In the genomic region with DNA sequence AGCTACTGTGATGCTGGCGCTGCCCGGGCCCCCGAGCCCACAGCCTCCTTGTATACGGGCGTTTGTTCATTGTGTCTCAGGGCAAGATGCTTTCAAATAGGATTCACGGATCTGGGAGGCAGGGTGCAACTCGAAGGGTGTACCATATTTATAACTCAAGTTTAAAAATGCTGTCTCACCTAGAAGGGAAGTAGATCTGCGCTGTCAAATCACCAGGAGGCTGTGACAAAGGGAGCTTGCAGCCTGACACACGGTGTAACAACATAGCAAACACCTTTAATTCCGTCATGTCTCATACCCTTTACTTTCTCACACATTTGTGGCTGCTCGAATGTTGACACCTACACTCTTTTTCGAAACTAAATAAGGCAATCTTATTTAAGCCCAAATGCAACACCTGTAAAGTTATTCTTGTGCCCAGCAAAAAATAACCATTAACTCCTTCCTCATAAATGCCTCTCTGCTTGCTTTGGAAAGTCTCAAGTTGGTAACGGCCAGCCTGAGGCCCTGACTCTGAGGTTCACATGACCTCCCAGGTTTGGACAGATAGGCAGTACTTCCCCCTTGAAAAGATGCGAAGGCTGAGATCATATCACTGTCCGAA, we compare ENCODE assay signal across 8 cellular contexts. TPM values are rescaled to one million over a fixed set of nuclear protein-coding genes. Genes with fewer than 3 reads are reported as not detected.
DNase-seq lines count a peak whose midpoint lies in the region; ATAC-seq, FAIRE-seq and TF ChIP-seq lines count a peak whose summit lies in the region.

No MANE protein-coding gene starts in this region.

- peaks cover 9% of the 10 kb centered on the region for H3K27me3 Mint-ChIP-seq in activated CD8-positive, alpha-beta T cell treated with anti-CD3 and anti-CD28 coated beads for 36 hours
- peaks cover 11% of the 10 kb centered on the region for H3K27me3 Mint-ChIP-seq in activated CD8-positive, alpha-beta T cell treated with anti-CD3 and anti-CD28 coated beads, Interleukin-2, amount 10 ng/mL, durations not matched to agents 7 days and 5 days (ENCODE audit: low read depth)
- no peaks in the 10 kb centered on the region for H3K27me3 Mint-ChIP-seq in endothelial cell (ENCODE audit: unreplicated experiment)

- FAIRE-seq in K562 (lab: Jason Lieb, UNC): peak; percentile 71

- H3K9me3 ChIP-seq in K562 (replicated peaks; ENCODE audit: control insufficient read depth, insufficient read depth, low read depth, low read length) (no peaks in the 10 kb centered on the region), mesenchymal stem cell (ENCODE audit: control insufficient read depth, low read length) (no peaks in the 10 kb centered on the region), tibial nerve (no peaks in the 10 kb centered on the region), PC-3 (ENCODE audit: low read length) (no peaks in the 10 kb centered on the region)

- H3K27ac ChIP-seq in K562 (ENCODE audit: extremely low read depth, low read depth, low read length) (peak overlapping the region; percentile 60), mesenchymal stem cell (ENCODE audit: low read length, poor library complexity, severe bottlenecking) (no peak overlapping the region), tibial nerve (peak overlapping the region; percentile 96 to 100 (median 98)), PC-3 (ENCODE audit: low read length) (no peak overlapping the region)

- no peak overlapping the region for H3K23ac ChIP-seq in mesenchymal stem cell (ENCODE audit: low read length in 2 of 2)

- H3K4me1 ChIP-seq in K562 (replicated peaks in 1 of 2; ENCODE audit: control insufficient read depth in 2 of 2, insufficient read depth in 2 of 2, low read length in 2 of 2) (peaks cover 26 to 92% of the 10 kb centered on the region in 2 experiments), mesenchymal stem cell (ENCODE audit: control insufficient read depth, insufficient read depth, low read depth, low read length) (peaks cover 20% of the 10 kb centered on the region), tibial nerve (peaks cover 0 to 95% (median 40%) of the 10 kb centered on the region in 4 donors), PC-3 (ENCODE audit: insufficient read depth, low read length) (peaks cover 8% of the 10 kb centered on the region; the same call in 1 of the 2 replicates)

- H3K36me3 ChIP-seq in K562 (ENCODE audit: control insufficient read depth, insufficient read depth, low read length): peaks cover 90% of the 10 kb centered on the region
- H3K36me3 ChIP-seq in mesenchymal stem cell (ENCODE audit: control insufficient read depth in 1 of 2, insufficient read depth in 2 of 2, low read depth in 1 of 2, low read length in 2 of 2): peaks cover 0 to 7% of the 10 kb centered on the region in 2 experiments
- no peaks in the 10 kb centered on the region for H3K36me3 ChIP-seq in tibial nerve
- no peaks in the 10 kb centered on the region for H3K36me3 ChIP-seq in PC-3 (ENCODE audit: low read depth, low read length)

- POLR2A ChIA-PET in activated CD8-positive, alpha-beta T cell treated with anti-CD3 and anti-CD28 coated beads for 36 hours (lab: Charles Lee): no interaction called here
- POLR2A ChIA-PET in activated CD8-positive, alpha-beta T cell treated with anti-CD3 and anti-CD28 coated beads, Interleukin-2, amount 10 ng/mL, durations not matched to agents 7 days and 5 days (lab: Charles Lee): no interaction called here
- POLR2A ChIA-PET in K562 (lab: Yijun Ruan, JAX) (interaction anchor here (0.6 to 4.8 kb wide), 7 partner anchors 11 to 463 kb away, joined by 3 to 21 read pairs (median 4); partner anchors contain the start of gene ZEB2), PC-3 (lab: Charles Lee; ENCODE audit: unreplicated experiment) (no interaction called here)

- H4K20me1 ChIP-seq in K562 (replicated peaks; ENCODE audit: control insufficient read depth, insufficient read depth, low read length) (peaks cover 40% of the 10 kb centered on the region), PC-3 (ENCODE audit: low read length) (no peaks in the 10 kb centered on the region)

- H2BK120ac ChIP-seq in mesenchymal stem cell (ENCODE audit: low read depth, low read length): no peak overlapping the region

- CTCF ChIA-PET in activated CD8-positive, alpha-beta T cell treated with anti-CD3 and anti-CD28 coated beads for 36 hours (lab: Charles Lee): no interaction called here
- CTCF ChIA-PET in activated CD8-positive, alpha-beta T cell treated with anti-CD3 and anti-CD28 coated beads, Interleukin-2, amount 10 ng/mL, durations not matched to agents 7 days and 5 days (lab: Charles Lee): no interaction called here
- CTCF ChIA-PET in K562 (lab: Yijun Ruan, JAX; ENCODE audit: low intra/inter-chr PET ratio) (interaction anchor here (0.7 to 1.1 kb wide), 2 partner anchors 12 to 150 kb away, joined by 3 to 8 read pairs; partner anchors contain the start of gene ZEB2), PC-3 (lab: Charles Lee) (no interaction called here)

- H3K36me3 Mint-ChIP-seq in activated CD8-positive, alpha-beta T cell treated with anti-CD3 and anti-CD28 coated beads for 36 hours (ENCODE audit: low read depth): peaks cover 5% of the 10 kb centered on the region
- no peaks in the 10 kb centered on the region for H3K36me3 Mint-ChIP-seq in activated CD8-positive, alpha-beta T cell treated with anti-CD3 and anti-CD28 coated beads, Interleukin-2, amount 10 ng/mL, durations not matched to agents 7 days and 5 days (ENCODE audit: low read depth)
- peaks cover 12% of the 10 kb centered on the region for H3K36me3 Mint-ChIP-seq in endothelial cell (ENCODE audit: low read depth, unreplicated experiment)

- peak overlapping the region in 1 of 2 experiments; percentile 47 for H2BK12ac ChIP-seq in mesenchymal stem cell (ENCODE audit: low read length in 2 of 2)

- intact Hi-C loops in activated CD8-positive, alpha-beta T cell treated with anti-CD3 and anti-CD28 coated beads for 36 hours (cut with micrococcal nuclease): no loop called here
- intact Hi-C loops in K562 (cut with micrococcal nuclease): loop anchor here (5.0 kb wide), 2 partner anchors 66 to 176 kb away; a partner anchor contains a TSS
- intact Hi-C loops in PC-3 (cut with micrococcal nuclease): no loop called here

- H3K27ac Mint-ChIP-seq in activated CD8-positive, alpha-beta T cell treated with anti-CD3 and anti-CD28 coated beads for 36 hours: peak overlapping the region; percentile 14
- no peak overlapping the region for H3K27ac Mint-ChIP-seq in activated CD8-positive, alpha-beta T cell treated with anti-CD3 and anti-CD28 coated beads, Interleukin-2, amount 10 ng/mL, durations not matched to agents 7 days and 5 days
- H3K27ac Mint-ChIP-seq in endothelial cell (ENCODE audit: unreplicated experiment): no peak overlapping the region

- H4K8ac ChIP-seq in mesenchymal stem cell (ENCODE audit: low read length): no peak overlapping the region

- BruUV-seq in K562 (replicated peaks; lab: Mats Ljungman, UMichigan) (no TSS peak), PC-3 (replicated peaks; lab: Mats Ljungman, UMichigan) (no TSS peak)

- no peaks in the 10 kb centered on the region for H3F3A ChIP-seq in PC-3 (ENCODE audit: low read length, unreplicated experiment)

- in situ Hi-C loops in K562 (cut with MboI): no loop called here

- H2AFZ ChIP-seq in K562 (ENCODE audit: low read depth, low read length) (no peak overlapping the region), mesenchymal stem cell (ENCODE audit: low read depth, low read length) (no peak overlapping the region), PC-3 (ENCODE audit: low read length) (no peak overlapping the region)

- no peak overlapping the region for H2BK5ac ChIP-seq in mesenchymal stem cell (ENCODE audit: low read depth, low read length, poor library complexity, severe bottlenecking)

- TF ChIP-seq RAD21 in K562 (CRISPR knock-in tag; conservative IDR thresholded peaks at IDR 0.05 in 1 of 2, IDR thresholded peaks at IDR 0.05 in 1 of 2): 0 out of 4 replicates have a peak, but pooled peaks of 1 of the 2 experiments have one; percentile 13

- H3K18ac ChIP-seq in mesenchymal stem cell (ENCODE audit: low read depth in 1 of 2, low read length in 2 of 2): no peak overlapping the region

- H3K27me3 ChIP-seq in K562 (ENCODE audit: control insufficient read depth in 2 of 2, insufficient read depth in 2 of 2, low read length in 2 of 2) (no peaks in the 10 kb centered on the region), mesenchymal stem cell (ENCODE audit: control insufficient read depth in 1 of 2, insufficient read depth in 1 of 2, low read length in 2 of 2) (no peaks in the 10 kb centered on the region), tibial nerve (no peaks in the 10 kb centered on the region), PC-3 (ENCODE audit: low read length) (0 out of 2 replicates have a peak, but pooled peaks cover 5% of the 10 kb centered on the region)

- WGBS in K562 (ENCODE audit: insufficient coverage, low coverage, missing lambda C conversion rate): 22% methylated on average over 15 of the region's 15 CpGs
- 83% methylated on average over 15 of the region's 15 CpGs for WGBS in mesenchymal stem cell
- 24 to 34% methylated on average over 15 of the region's 15 CpGs for WGBS in tibial nerve, 2 donors

- H3K4ac ChIP-seq in mesenchymal stem cell (ENCODE audit: low read depth in 1 of 2, low read length in 2 of 2): no peak overlapping the region

- ATAC-seq in activated CD8-positive, alpha-beta T cell treated with anti-CD3 and anti-CD28 coated beads for 36 hours: no peak
- ATAC-seq in activated CD8-positive, alpha-beta T cell treated with anti-CD3 and anti-CD28 coated beads, Interleukin-2, amount 10 ng/mL, durations not matched to agents 7 days and 5 days: no peak
- peak; percentile 46 for ATAC-seq in K562
- ATAC-seq in PC-3: no peak

- peak overlapping the region; percentile 28 to 56; a peak in 3 of 4 replicates for H3K9ac ChIP-seq in K562 (ENCODE audit: insufficient read depth in 1 of 2, low read depth in 2 of 2, low read length in 2 of 2)
- peak overlapping the region; percentile 98 for H3K9ac ChIP-seq in mesenchymal stem cell (ENCODE audit: low read length)
- H3K9ac ChIP-seq in PC-3 (ENCODE audit: low read length): no peak overlapping the region

- TF ChIP-seq POLR2A in K562 (conservative IDR thresholded peaks at IDR 0.05): peak; percentile 63; the same call in 1 of the 2 replicates
- peak in 1 of 2 donors; percentile 27 for TF ChIP-seq POLR2A in tibial nerve (IDR thresholded peaks at IDR 0.05)

- TF ChIP-seq EP300 in K562 (IDR thresholded peaks at IDR 0.05; ENCODE audit: low read length) (peak; percentile 54), tibial nerve (IDR thresholded peaks at IDR 0.05) (peak in 1 of 2 donors; percentile 34)

- H2BK15ac ChIP-seq in mesenchymal stem cell (ENCODE audit: low read depth, poor library complexity, severe bottlenecking): no peak overlapping the region

- TF ChIP-seq CTCF in activated CD8-positive, alpha-beta T cell treated with anti-CD3 and anti-CD28 coated beads for 36 hours (IDR thresholded peaks at IDR 0.05): no peak
- TF ChIP-seq CTCF in K562 (IDR thresholded peaks at IDR 0.05 in 2 of 3, conservative IDR thresholded peaks at IDR 0.05 in 1 of 3; ENCODE audit: insufficient read depth in 2 of 3, low read depth in 1 of 3, low read length in 3 of 3): no peak
- TF ChIP-seq CTCF in tibial nerve (IDR thresholded peaks at IDR 0.05): no peak
- TF ChIP-seq CTCF in endothelial cell (IDR thresholded peaks at IDR 0.05; ENCODE audit: unreplicated experiment): no peak
- no peak for TF ChIP-seq CTCF in PC-3 (conservative IDR thresholded peaks at IDR 0.05; ENCODE audit: low read depth, low read length)

- no peak overlapping the region for H3K4me3 Mint-ChIP-seq in activated CD8-positive, alpha-beta T cell treated with anti-CD3 and anti-CD28 coated beads for 36 hours
- H3K4me3 Mint-ChIP-seq in activated CD8-positive, alpha-beta T cell treated with anti-CD3 and anti-CD28 coated beads, Interleukin-2, amount 10 ng/mL, durations not matched to agents 7 days and 5 days: no peak overlapping the region
- H3K4me3 Mint-ChIP-seq in endothelial cell (ENCODE audit: unreplicated experiment): no peak overlapping the region

- peak overlapping the region; percentile 34 for H4K91ac ChIP-seq in mesenchymal stem cell (ENCODE audit: low read length)

- no peak overlapping the region for H3K14ac ChIP-seq in mesenchymal stem cell (ENCODE audit: low read length in 2 of 2)

- peak overlapping the region; percentile 1 for H2AK5ac ChIP-seq in mesenchymal stem cell (ENCODE audit: low read length, severe bottlenecking)

- no peaks in the 10 kb centered on the region for H3K9me3 Mint-ChIP-seq in activated CD8-positive, alpha-beta T cell treated with anti-CD3 and anti-CD28 coated beads for 36 hours
- no peaks in the 10 kb centered on the region for H3K9me3 Mint-ChIP-seq in activated CD8-positive, alpha-beta T cell treated with anti-CD3 and anti-CD28 coated beads, Interleukin-2, amount 10 ng/mL, durations not matched to agents 7 days and 5 days (ENCODE audit: insufficient read depth)
- H3K9me3 Mint-ChIP-seq in endothelial cell (ENCODE audit: unreplicated experiment): no peaks in the 10 kb centered on the region

- no peak overlapping the region for H3K4me3 ChIP-seq in K562
- peak overlapping the region in 1 of 2 experiments; percentile 87 for H3K4me3 ChIP-seq in mesenchymal stem cell (ENCODE audit: insufficient read depth in 1 of 2, low read depth in 1 of 2, low read length in 2 of 2)
- peak overlapping the region in 3 of 4 donors; percentile 2 to 70 (median 30) for H3K4me3 ChIP-seq in tibial nerve
- no peak overlapping the region for H3K4me3 ChIP-seq in PC-3 (ENCODE audit: low read length)

- peaks cover 59% of the 10 kb centered on the region for H3K4me1 Mint-ChIP-seq in activated CD8-positive, alpha-beta T cell treated with anti-CD3 and anti-CD28 coated beads for 36 hours (ENCODE audit: low read depth)
- H3K4me1 Mint-ChIP-seq in activated CD8-positive, alpha-beta T cell treated with anti-CD3 and anti-CD28 coated beads, Interleukin-2, amount 10 ng/mL, durations not matched to agents 7 days and 5 days (ENCODE audit: low read depth): peaks cover 15% of the 10 kb centered on the region
- H3K4me1 Mint-ChIP-seq in endothelial cell (ENCODE audit: unreplicated experiment): peaks cover 43% of the 10 kb centered on the region

- DNase-seq in activated CD8-positive, alpha-beta T cell treated with anti-CD3 and anti-CD28 coated beads for 36 hours: no peak
- DNase-seq in activated CD8-positive, alpha-beta T cell treated with anti-CD3 and anti-CD28 coated beads, Interleukin-2, amount 10 ng/mL, durations not matched to agents 7 days and 5 days: no peak
- peak in 1 of 4 experiments; percentile 76 for DNase-seq in K562 (ENCODE audit: extremely low read depth in 1 of 4, low spot score in 3 of 4)
- DNase-seq in mesenchymal stem cell: no peak
- no peak for DNase-seq in tibial nerve (ENCODE audit: low spot score in 2 of 2)
- DNase-seq in NCI-H345 (lab: John Stamatoyannopoulos, UW): no peak
- DNase-seq in endothelial cell (ENCODE audit: low spot score): no peak
- DNase-seq in PC-3: no peak

- H3K9me1 ChIP-seq in K562 (ENCODE audit: control insufficient read depth, insufficient read depth, low read length): no peaks in the 10 kb centered on the region

- H3K4me2 ChIP-seq in K562 (ENCODE audit: insufficient read depth, low read length): peak overlapping the region; percentile 65
- H3K4me2 ChIP-seq in mesenchymal stem cell (ENCODE audit: low read length, poor library complexity, severe bottlenecking): no peak overlapping the region
- H3K4me2 ChIP-seq in PC-3 (ENCODE audit: low read length): no peak overlapping the region

- H3K9me2 ChIP-seq in PC-3 (replicated peaks; ENCODE audit: low read length): no peaks in the 10 kb centered on the region

- H3K79me2 ChIP-seq in K562 (ENCODE audit: control insufficient read depth, insufficient read depth, low read length): peaks cover 100% of the 10 kb centered on the region
- H3K79me2 ChIP-seq in PC-3 (ENCODE audit: low read length): no peaks in the 10 kb centered on the region

- H3K79me1 ChIP-seq in mesenchymal stem cell (replicated peaks; ENCODE audit: low read length, poor library complexity, severe bottlenecking): peaks cover 7% of the 10 kb centered on the region

RNA-seq across cellular contexts. Expression of gene ZEB2, which starts 11.7 kb away (rescaled TPM):
- 10 to 100 TPM; 13.5 to 14.9 TPM for total RNA-seq in activated CD8-positive, alpha-beta T cell treated with anti-CD3 and anti-CD28 coated beads for 36 hours
- 1 to 10 TPM; 4.0 to 5.7 TPM for total RNA-seq in activated CD8-positive, alpha-beta T cell treated with anti-CD3 and anti-CD28 coated beads, Interleukin-2, amount 10 ng/mL, durations not matched to agents 7 days and 5 days
- 342 and 614 TPM in 2 replicates for total RNA-seq in K562 (2011; cell fraction: chromatin; rRNA removed; ENCODE audit: low replicate concordance)
- total RNA-seq in K562 (2011; cell fraction: nucleolus; rRNA removed): 113 and 153 TPM in 2 replicates
- 327 and 692 TPM in 2 replicates for total RNA-seq in K562 (2011; cell fraction: nucleoplasm; rRNA removed)
- total RNA-seq in K562 (2014; rRNA removed): 65.0 and 72.3 TPM in 2 replicates
- total RNA-seq in K562 (2014; rRNA removed; fragmentation: Illumina TruSeq; extraction: Trizol): 87.9 and 96.2 TPM in 2 replicates
- total RNA-seq in K562 (2015; rRNA removed; fragmentation: Illumina TruSeq; extraction: Trizol): 82.2 and 85.8 TPM in 2 replicates
- 101 and 113 TPM in 2 replicates for total RNA-seq in K562 (2021)
- 66.9 and 73.3 TPM in 2 replicates for polyA plus RNA-seq in K562 (2011; rRNA removed)
- 37.5 and 39.9 TPM in 2 replicates for polyA plus RNA-seq in K562 (2011; cell fraction: cytosol; rRNA removed)
- polyA plus RNA-seq in K562 (2011; cell fraction: nucleus; rRNA removed): 143 and 148 TPM in 2 replicates
- 33.6 and 40.1 TPM in 2 replicates for polyA plus RNA-seq in K562 (2012)
- 52.2 and 57.2 TPM in 2 replicates for polyA plus RNA-seq in K562 (2014; fragmentation: Illumina TruSeq; extraction: Trizol)
- polyA plus RNA-seq in K562 (2014; fragmentation: Nextera tagmentation; extraction: Ambion mirVana): 10 to 100 TPM; 15.1 to 30.1 TPM
- 46.5 and 50.2 TPM in 2 replicates for polyA plus RNA-seq in K562 (2014; rRNA removed)
- polyA minus RNA-seq in K562 (2011; rRNA and poly(A)+ RNA removed): 369 and 399 TPM in 2 replicates
- 41.4 and 51.2 TPM in 2 replicates for polyA minus RNA-seq in K562 (2011; cell fraction: cytosol; rRNA and poly(A)+ RNA removed)
- 431 and 576 TPM in 2 replicates for polyA minus RNA-seq in K562 (2011; cell fraction: nucleus; rRNA and poly(A)+ RNA removed)
- 62.5 TPM for polyA plus RNA-seq in mesenchymal stem cell (2013, experiment 1 of 2)
- polyA plus RNA-seq in mesenchymal stem cell (2013, experiment 2 of 2): 60.2 TPM
- total RNA-seq in tibial nerve: 100 to 1,000 TPM; 148 to 290 (median 218) TPM
- total RNA-seq in endothelial cell (ENCODE audit: unreplicated experiment): 109 TPM
- 0.69 and 1.1 TPM in 2 replicates for total RNA-seq in PC-3 (2014; rRNA removed)

Comparison
In these comparisons a context has a peak if more than half of its experiments do, and no peak if none do; other contexts are left out.
1. H3K27ac ChIP-seq: peak in K562 (single experiment) and tibial nerve (4 of 4); none in mesenchymal stem cell (single experiment) and PC-3 (single experiment).
2. H3K4me3 ChIP-seq: peak in tibial nerve (3 of 4); none in K562 (single experiment) and PC-3 (single experiment).